In genomic region chr2:238173692-238174091, GRCh38 we compare ENCODE assay signal across 1 cellular context.
TF ChIP-seq lines count a peak whose summit lies in the region.

No MANE protein-coding gene starts in this region.

TF ChIP-seq in IMR-90, 13 proteins besides CTCF, POLR2A, EP300 and RAD21:
- no peak for TF ChIP-seq USF2 (IDR thresholded peaks at IDR 0.05; ENCODE audit: low read depth, low read length)
- no peak for TF ChIP-seq MAZ (IDR thresholded peaks at IDR 0.05; ENCODE audit: borderline replicate concordance, low read depth, low read length)
- TF ChIP-seq SMC3 (IDR thresholded peaks at IDR 0.05; ENCODE audit: low read depth, low read length): no peak
- TF ChIP-seq FOS (IDR thresholded peaks at IDR 0.05; ENCODE audit: low read depth, low read length): no peak
- no peak for TF ChIP-seq NFE2L2 (IDR thresholded peaks at IDR 0.05; ENCODE audit: low read depth, low read length)
- TF ChIP-seq CEBPB (IDR thresholded peaks at IDR 0.05; ENCODE audit: low read depth, low read length): no peak
- TF ChIP-seq CHD1 (IDR thresholded peaks at IDR 0.05; ENCODE audit: low read depth, low read length): no peak
- TF ChIP-seq RCOR1 (IDR thresholded peaks at IDR 0.05; ENCODE audit: insufficient replicate concordance, low read length): no peak
- TF ChIP-seq BHLHE40 (IDR thresholded peaks at IDR 0.05; ENCODE audit: low read depth, low read length): no peak
